In the genomic region with DNA sequence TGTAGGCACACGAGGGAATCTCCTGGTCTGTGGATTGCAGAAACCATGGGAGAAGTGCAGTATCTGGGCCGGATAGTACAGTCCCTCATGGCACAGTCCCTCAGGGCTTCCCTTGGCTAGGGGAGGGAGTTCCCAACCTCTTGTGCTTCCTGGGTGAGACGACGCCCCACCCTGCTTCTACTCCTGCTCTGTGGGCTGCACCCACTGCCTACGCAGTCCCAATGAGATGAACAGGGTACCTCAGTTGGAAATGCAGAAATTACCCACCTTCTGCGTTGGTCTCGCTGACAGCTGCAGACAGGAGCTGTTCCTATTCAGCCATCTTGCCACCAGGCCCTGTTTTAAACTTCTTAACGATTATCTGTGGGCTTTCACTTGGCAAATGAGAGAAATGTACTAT, we compare ENCODE assay signal across 1 cellular context.
TF ChIP-seq lines count a peak whose summit lies in the region.

No MANE protein-coding gene starts in this region.

TF ChIP-seq in GM23338, 12 proteins besides CTCF, POLR2A, EP300 and RAD21 (continued from another document):
- TF ChIP-seq, protein P1, sequence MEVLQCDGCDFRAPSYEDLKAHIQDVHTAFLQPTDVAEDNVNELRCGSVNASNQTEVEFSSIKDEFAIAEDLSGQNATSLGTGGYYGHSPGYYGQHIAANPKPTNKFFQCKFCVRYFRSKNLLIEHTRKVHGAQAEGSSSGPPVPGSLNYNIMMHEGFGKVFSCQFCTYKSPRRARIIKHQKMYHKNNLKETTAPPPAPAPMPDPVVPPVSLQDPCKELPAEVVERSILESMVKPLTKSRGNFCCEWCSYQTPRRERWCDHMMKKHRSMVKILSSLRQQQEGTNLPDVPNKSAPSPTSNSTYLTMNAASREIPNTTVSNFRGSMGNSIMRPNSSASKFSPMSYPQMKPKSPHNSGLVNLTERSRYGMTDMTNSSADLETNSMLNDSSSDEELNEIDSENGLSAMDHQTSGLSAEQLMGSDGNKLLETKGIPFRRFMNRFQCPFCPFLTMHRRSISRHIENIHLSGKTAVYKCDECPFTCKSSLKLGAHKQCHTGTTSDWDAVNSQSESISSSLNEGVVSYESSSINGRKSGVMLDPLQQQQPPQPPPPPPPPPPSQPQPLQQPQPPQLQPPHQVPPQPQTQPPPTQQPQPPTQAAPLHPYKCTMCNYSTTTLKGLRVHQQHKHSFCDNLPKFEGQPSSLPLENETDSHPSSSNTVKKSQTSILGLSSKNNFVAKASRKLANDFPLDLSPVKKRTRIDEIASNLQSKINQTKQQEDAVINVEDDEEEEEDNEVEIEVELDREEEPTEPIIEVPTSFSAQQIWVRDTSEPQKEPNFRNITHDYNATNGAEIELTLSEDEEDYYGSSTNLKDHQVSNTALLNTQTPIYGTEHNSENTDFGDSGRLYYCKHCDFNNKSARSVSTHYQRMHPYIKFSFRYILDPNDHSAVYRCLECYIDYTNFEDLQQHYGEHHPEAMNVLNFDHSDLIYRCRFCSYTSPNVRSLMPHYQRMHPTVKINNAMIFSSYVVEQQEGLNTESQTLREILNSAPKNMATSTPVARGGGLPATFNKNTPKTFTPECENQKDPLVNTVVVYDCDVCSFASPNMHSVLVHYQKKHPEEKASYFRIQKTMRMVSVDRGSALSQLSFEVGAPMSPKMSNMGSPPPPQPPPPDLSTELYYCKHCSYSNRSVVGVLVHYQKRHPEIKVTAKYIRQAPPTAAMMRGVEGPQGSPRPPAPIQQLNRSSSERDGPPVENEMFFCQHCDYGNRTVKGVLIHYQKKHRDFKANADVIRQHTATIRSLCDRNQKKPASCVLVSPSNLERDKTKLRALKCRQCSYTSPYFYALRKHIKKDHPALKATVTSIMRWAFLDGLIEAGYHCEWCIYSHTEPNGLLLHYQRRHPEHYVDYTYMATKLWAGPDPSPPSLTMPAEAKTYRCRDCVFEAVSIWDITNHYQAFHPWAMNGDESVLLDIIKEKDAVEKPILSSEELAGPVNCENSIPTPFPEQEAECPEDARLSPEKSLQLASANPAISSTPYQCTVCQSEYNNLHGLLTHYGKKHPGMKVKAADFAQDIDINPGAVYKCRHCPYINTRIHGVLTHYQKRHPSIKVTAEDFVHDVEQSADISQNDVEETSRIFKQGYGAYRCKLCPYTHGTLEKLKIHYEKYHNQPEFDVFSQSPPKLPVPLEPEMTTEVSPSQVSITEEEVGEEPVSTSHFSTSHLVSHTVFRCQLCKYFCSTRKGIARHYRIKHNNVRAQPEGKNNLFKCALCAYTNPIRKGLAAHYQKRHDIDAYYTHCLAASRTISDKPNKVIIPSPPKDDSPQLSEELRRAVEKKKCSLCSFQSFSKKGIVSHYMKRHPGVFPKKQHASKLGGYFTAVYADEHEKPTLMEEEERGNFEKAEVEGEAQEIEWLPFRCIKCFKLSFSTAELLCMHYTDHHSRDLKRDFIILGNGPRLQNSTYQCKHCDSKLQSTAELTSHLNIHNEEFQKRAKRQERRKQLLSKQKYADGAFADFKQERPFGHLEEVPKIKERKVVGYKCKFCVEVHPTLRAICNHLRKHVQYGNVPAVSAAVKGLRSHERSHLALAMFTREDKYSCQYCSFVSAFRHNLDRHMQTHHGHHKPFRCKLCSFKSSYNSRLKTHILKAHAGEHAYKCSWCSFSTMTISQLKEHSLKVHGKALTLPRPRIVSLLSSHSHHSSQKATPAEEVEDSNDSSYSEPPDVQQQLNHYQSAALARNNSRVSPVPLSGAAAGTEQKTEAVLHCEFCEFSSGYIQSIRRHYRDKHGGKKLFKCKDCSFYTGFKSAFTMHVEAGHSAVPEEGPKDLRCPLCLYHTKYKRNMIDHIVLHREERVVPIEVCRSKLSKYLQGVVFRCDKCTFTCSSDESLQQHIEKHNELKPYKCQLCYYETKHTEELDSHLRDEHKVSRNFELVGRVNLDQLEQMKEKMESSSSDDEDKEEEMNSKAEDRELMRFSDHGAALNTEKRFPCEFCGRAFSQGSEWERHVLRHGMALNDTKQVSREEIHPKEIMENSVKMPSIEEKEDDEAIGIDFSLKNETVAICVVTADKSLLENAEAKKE (CRISPR knock-in tag; IDR thresholded peaks at IDR 0.05), result no peak
- no peak for TF ChIP-seq STAT1 (IDR thresholded peaks at IDR 0.05; ENCODE audit: unreplicated experiment)
- TF ChIP-seq, protein P2, sequence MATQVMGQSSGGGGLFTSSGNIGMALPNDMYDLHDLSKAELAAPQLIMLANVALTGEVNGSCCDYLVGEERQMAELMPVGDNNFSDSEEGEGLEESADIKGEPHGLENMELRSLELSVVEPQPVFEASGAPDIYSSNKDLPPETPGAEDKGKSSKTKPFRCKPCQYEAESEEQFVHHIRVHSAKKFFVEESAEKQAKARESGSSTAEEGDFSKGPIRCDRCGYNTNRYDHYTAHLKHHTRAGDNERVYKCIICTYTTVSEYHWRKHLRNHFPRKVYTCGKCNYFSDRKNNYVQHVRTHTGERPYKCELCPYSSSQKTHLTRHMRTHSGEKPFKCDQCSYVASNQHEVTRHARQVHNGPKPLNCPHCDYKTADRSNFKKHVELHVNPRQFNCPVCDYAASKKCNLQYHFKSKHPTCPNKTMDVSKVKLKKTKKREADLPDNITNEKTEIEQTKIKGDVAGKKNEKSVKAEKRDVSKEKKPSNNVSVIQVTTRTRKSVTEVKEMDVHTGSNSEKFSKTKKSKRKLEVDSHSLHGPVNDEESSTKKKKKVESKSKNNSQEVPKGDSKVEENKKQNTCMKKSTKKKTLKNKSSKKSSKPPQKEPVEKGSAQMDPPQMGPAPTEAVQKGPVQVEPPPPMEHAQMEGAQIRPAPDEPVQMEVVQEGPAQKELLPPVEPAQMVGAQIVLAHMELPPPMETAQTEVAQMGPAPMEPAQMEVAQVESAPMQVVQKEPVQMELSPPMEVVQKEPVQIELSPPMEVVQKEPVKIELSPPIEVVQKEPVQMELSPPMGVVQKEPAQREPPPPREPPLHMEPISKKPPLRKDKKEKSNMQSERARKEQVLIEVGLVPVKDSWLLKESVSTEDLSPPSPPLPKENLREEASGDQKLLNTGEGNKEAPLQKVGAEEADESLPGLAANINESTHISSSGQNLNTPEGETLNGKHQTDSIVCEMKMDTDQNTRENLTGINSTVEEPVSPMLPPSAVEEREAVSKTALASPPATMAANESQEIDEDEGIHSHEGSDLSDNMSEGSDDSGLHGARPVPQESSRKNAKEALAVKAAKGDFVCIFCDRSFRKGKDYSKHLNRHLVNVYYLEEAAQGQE (IDR thresholded peaks at IDR 0.05; ENCODE audit: unreplicated experiment), result no peak
- no peak for TF ChIP-seq EZH2phosphoT487 (IDR thresholded peaks at IDR 0.05; ENCODE audit: unreplicated experiment)
- TF ChIP-seq, protein P3, sequence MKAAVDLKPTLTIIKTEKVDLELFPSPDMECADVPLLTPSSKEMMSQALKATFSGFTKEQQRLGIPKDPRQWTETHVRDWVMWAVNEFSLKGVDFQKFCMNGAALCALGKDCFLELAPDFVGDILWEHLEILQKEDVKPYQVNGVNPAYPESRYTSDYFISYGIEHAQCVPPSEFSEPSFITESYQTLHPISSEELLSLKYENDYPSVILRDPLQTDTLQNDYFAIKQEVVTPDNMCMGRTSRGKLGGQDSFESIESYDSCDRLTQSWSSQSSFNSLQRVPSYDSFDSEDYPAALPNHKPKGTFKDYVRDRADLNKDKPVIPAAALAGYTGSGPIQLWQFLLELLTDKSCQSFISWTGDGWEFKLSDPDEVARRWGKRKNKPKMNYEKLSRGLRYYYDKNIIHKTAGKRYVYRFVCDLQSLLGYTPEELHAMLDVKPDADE (IDR thresholded peaks at IDR 0.05), result no peak
